In the genomic region with DNA sequence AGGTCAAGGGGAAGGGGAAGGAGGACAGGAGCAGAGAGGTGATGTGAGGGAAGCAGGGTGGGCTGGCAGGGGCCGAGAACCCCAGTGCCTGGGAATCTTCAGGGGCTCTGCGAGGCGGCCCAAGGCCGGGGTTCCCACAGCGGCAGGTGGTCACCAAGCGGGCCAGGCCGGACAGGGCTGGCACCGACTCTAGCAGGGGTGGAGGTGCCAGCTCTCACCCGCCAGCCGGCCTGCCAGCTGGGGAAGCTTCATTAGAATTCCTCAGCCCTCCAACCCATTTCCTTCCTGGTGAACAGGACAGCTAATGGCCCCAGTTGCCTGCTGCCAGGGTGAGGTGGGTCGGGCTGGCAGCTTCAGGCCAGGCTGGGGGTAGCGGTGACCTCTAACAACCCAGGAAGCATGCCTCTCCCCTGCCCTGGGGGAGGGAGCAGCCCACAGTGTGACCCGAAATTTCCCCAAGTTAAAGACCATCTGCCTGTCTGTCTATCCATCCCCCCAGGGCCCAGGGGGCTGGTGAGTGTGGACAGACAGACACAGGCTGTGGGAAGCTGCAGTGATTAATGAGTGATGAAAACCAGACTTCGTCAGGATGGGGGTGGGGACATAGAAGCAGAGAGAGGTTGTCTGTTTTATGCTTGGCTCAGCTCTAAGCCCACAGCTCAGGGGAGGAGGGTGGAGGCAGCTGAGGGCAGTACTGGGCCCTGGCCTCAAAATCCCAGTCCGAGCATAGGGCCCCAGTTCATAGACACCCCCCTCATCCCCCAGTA, we compare ENCODE assay signal across 9 cellular contexts.
DNase-seq lines count a peak whose midpoint lies in the region; ATAC-seq and TF ChIP-seq lines count a peak whose summit lies in the region.
"Had no signal": no experiment of that assay in that cellular context is flagged by ENCODE, and none has a peak within 500 bp of the region (broad histone marks: within the 10 kb centered on the region; RNA-seq: fewer than 3 reads in every experiment).

No MANE protein-coding gene starts in this region.

- H3K27me3 ChIP-seq in PC-3 (ENCODE audit: low read length) (no peaks in the 10 kb centered on the region), duodenal mucosa (ENCODE audit: control insufficient read depth in 1 of 2, insufficient read depth in 2 of 2, low read length in 2 of 2) (no peaks in the 10 kb centered on the region), thymus (ENCODE audit: control insufficient read depth, insufficient read depth) (no peaks in the 10 kb centered on the region)

- no peak for TF ChIP-seq CTCF in PC-3 (conservative IDR thresholded peaks at IDR 0.05; ENCODE audit: low read depth, low read length)

- H3K27ac Mint-ChIP-seq in activated T-cell treated with anti-CD3 and anti-CD28 coated beads, Interleukin-2, amount 50 U/mL, for 24 hours: no peak overlapping the region
- no peak overlapping the region for H3K27ac Mint-ChIP-seq in stimulated activated naive B cell treated with anti-CD40 and anti-IgM and Interleukin-4, amounts not matched to agents 10 μg/mL and 1 μg/mL and 100 μg/mL, for 72 hours
- peak overlapping the region in 1 of 6 donors; percentile 74 for H3K27ac Mint-ChIP-seq in immature natural killer cell

- H3K9ac ChIP-seq in PC-3 (ENCODE audit: low read length) (no peak overlapping the region; the same call in 1 of the 2 replicates), duodenal mucosa (ENCODE audit: low read depth in 1 of 2, low read length in 2 of 2) (no peak overlapping the region)

- no peak overlapping the region for H3K4me3 ChIP-seq in PC-3 (ENCODE audit: low read length)
- no peak overlapping the region for H3K4me3 ChIP-seq in duodenal mucosa (ENCODE audit: low read depth in 1 of 2, low read length in 2 of 2)
- H3K4me3 ChIP-seq in thymus (ENCODE audit: low read length): no peak overlapping the region

- H3K27ac ChIP-seq in PC-3 (ENCODE audit: low read length) (peak overlapping the region; percentile 56), duodenal mucosa (ENCODE audit: low read depth, low read length) (peak overlapping the region; percentile 35), thymus (ENCODE audit: low read depth) (peak overlapping the region; percentile 86)

- intact Hi-C loops in PC-3 (cut with micrococcal nuclease): no loop called here

- H3K36me3 ChIP-seq in PC-3 (ENCODE audit: low read depth, low read length) (no peaks in the 10 kb centered on the region), duodenal mucosa (ENCODE audit: control insufficient read depth in 1 of 2, insufficient read depth in 2 of 2, low read length in 2 of 2) (no peaks in the 10 kb centered on the region), thymus (ENCODE audit: control insufficient read depth, insufficient read depth) (no peaks in the 10 kb centered on the region)

- CTCF ChIA-PET in PC-3 (lab: Charles Lee): no interaction called here

- peak; percentile 7; the same call in 1 of the 2 replicates for ATAC-seq in PC-3
- no peak for ATAC-seq in stimulated activated naive B cell treated with anti-CD40 and anti-IgM and Interleukin-4, amounts not matched to agents 10 μg/mL and 1 μg/mL and 100 μg/mL, for 72 hours (replicated peaks)

- H3K79me2 ChIP-seq in PC-3 (ENCODE audit: low read length): no peaks in the 10 kb centered on the region

- H3K36me3 Mint-ChIP-seq in activated T-cell treated with anti-CD3 and anti-CD28 coated beads, Interleukin-2, amount 50 U/mL, for 24 hours (ENCODE audit: low read depth): no peaks in the 10 kb centered on the region
- no peaks in the 10 kb centered on the region for H3K36me3 Mint-ChIP-seq in stimulated activated naive B cell treated with anti-CD40 and anti-IgM and Interleukin-4, amounts not matched to agents 10 μg/mL and 1 μg/mL and 100 μg/mL, for 72 hours
- peaks cover 0 to 2% (median 0%) of the 10 kb centered on the region in 3 donors for H3K36me3 Mint-ChIP-seq in immature natural killer cell

- peaks cover 10% of the 10 kb centered on the region for H3K4me1 Mint-ChIP-seq in activated T-cell treated with anti-CD3 and anti-CD28 coated beads, Interleukin-2, amount 50 U/mL, for 24 hours (ENCODE audit: low read depth)
- H3K4me1 Mint-ChIP-seq in stimulated activated naive B cell treated with anti-CD40 and anti-IgM and Interleukin-4, amounts not matched to agents 10 μg/mL and 1 μg/mL and 100 μg/mL, for 72 hours: peaks cover 4 to 6% of the 10 kb centered on the region in 2 donors
- peaks cover 36 to 38% of the 10 kb centered on the region in 2 donors for H3K4me1 Mint-ChIP-seq in immature natural killer cell

- DNase-seq in PC-3 (peak; percentile 47), medulla oblongata (ENCODE audit: extremely low spot score) (peak; percentile 41), NCI-H510A treated with DMSO at 0.1 percent for 48 hours (lab: John Stamatoyannopoulos, UW) (no peak), immature natural killer cell (no peak)
- DNase-seq in activated T-cell treated with anti-CD3 and anti-CD28 coated beads, Interleukin-2, amount 50 U/mL, for 24 hours: no peak
- DNase-seq in stimulated activated naive B cell treated with anti-CD40 and anti-IgM and Interleukin-4, amounts not matched to agents 10 μg/mL and 1 μg/mL and 100 μg/mL, for 72 hours: no peak
- DNase-seq: cerebellar nuclear complex had no signal

- no peaks in the 10 kb centered on the region for H3F3A ChIP-seq in PC-3 (ENCODE audit: low read length, unreplicated experiment)

- no peak overlapping the region for H3K4me3 Mint-ChIP-seq in activated T-cell treated with anti-CD3 and anti-CD28 coated beads, Interleukin-2, amount 50 U/mL, for 24 hours
- no peak overlapping the region for H3K4me3 Mint-ChIP-seq in stimulated activated naive B cell treated with anti-CD40 and anti-IgM and Interleukin-4, amounts not matched to agents 10 μg/mL and 1 μg/mL and 100 μg/mL, for 72 hours
- H3K4me3 Mint-ChIP-seq in immature natural killer cell: no peak overlapping the region

- no peaks in the 10 kb centered on the region for H3K27me3 Mint-ChIP-seq in activated T-cell treated with anti-CD3 and anti-CD28 coated beads, Interleukin-2, amount 50 U/mL, for 24 hours
- H3K27me3 Mint-ChIP-seq in stimulated activated naive B cell treated with anti-CD40 and anti-IgM and Interleukin-4, amounts not matched to agents 10 μg/mL and 1 μg/mL and 100 μg/mL, for 72 hours: no peaks in the 10 kb centered on the region
- peaks cover 3 to 5% (median 3%) of the 10 kb centered on the region in 3 donors for H3K27me3 Mint-ChIP-seq in immature natural killer cell (ENCODE audit: low read depth in 3 of 3)

- H3K4me1 ChIP-seq in PC-3 (ENCODE audit: insufficient read depth, low read length): peaks cover 46% of the 10 kb centered on the region
- peaks cover 28 to 31% of the 10 kb centered on the region in 2 donors for H3K4me1 ChIP-seq in duodenal mucosa (ENCODE audit: control insufficient read depth in 1 of 2, insufficient read depth in 2 of 2, low read length in 2 of 2)
- peaks cover 37% of the 10 kb centered on the region for H3K4me1 ChIP-seq in thymus (ENCODE audit: control insufficient read depth, insufficient read depth, low read length)

- H3K9me3 ChIP-seq in PC-3 (ENCODE audit: low read length): no peaks in the 10 kb centered on the region
- no peaks in the 10 kb centered on the region for H3K9me3 ChIP-seq in duodenal mucosa (ENCODE audit: control insufficient read depth in 1 of 2, low read length in 2 of 2)
- no peaks in the 10 kb centered on the region for H3K9me3 ChIP-seq in thymus (ENCODE audit: control insufficient read depth)

- H3K4me2 ChIP-seq in PC-3 (ENCODE audit: low read length): no peak overlapping the region; the same call in 1 of the 2 replicates

- WGBS in thymus: 89% methylated on average over 15 of the region's 15 CpGs

- no peaks in the 10 kb centered on the region for H3K9me2 ChIP-seq in PC-3 (replicated peaks; ENCODE audit: low read length)

- no peaks in the 10 kb centered on the region for H3K9me3 Mint-ChIP-seq in activated T-cell treated with anti-CD3 and anti-CD28 coated beads, Interleukin-2, amount 50 U/mL, for 24 hours
- no peaks in the 10 kb centered on the region for H3K9me3 Mint-ChIP-seq in stimulated activated naive B cell treated with anti-CD40 and anti-IgM and Interleukin-4, amounts not matched to agents 10 μg/mL and 1 μg/mL and 100 μg/mL, for 72 hours
- H3K9me3 Mint-ChIP-seq in immature natural killer cell: no peaks in the 10 kb centered on the region

- no peaks in the 10 kb centered on the region for H4K20me1 ChIP-seq in PC-3 (ENCODE audit: low read length)

- no peak overlapping the region for H2AFZ ChIP-seq in PC-3 (ENCODE audit: low read length)

- no TSS peak for BruUV-seq in PC-3 (replicated peaks; lab: Mats Ljungman, UMichigan)

- POLR2A ChIA-PET in PC-3 (lab: Charles Lee; ENCODE audit: unreplicated experiment): interaction anchor here (0.6 kb wide), 1 partner anchor 139 kb away, joined by 5 read pairs; no protein-coding TSS in a partner anchor

Comparison
In these comparisons a context has a peak if more than half of its experiments do, and no peak if none do; other contexts are left out.
1. DNase-seq: peak in PC-3 (single experiment) and medulla oblongata (single experiment); none in activated T-cell treated with anti-CD3 and anti-CD28 coated beads, Interleukin-2, amount 50 U/mL, for 24 hours (single experiment), NCI-H510A treated with DMSO at 0.1 percent for 48 hours (single experiment), stimulated activated naive B cell treated with anti-CD40 and anti-IgM and Interleukin-4, amounts not matched to agents 10 μg/mL and 1 μg/mL and 100 μg/mL, for 72 hours (single experiment) and immature natural killer cell (0 of 3).
2. H3K27ac ChIP-seq: peak in every context shown above with its lines; median percentile 86 in thymus; 56 in PC-3; 35 in duodenal mucosa.